In the genomic region with DNA sequence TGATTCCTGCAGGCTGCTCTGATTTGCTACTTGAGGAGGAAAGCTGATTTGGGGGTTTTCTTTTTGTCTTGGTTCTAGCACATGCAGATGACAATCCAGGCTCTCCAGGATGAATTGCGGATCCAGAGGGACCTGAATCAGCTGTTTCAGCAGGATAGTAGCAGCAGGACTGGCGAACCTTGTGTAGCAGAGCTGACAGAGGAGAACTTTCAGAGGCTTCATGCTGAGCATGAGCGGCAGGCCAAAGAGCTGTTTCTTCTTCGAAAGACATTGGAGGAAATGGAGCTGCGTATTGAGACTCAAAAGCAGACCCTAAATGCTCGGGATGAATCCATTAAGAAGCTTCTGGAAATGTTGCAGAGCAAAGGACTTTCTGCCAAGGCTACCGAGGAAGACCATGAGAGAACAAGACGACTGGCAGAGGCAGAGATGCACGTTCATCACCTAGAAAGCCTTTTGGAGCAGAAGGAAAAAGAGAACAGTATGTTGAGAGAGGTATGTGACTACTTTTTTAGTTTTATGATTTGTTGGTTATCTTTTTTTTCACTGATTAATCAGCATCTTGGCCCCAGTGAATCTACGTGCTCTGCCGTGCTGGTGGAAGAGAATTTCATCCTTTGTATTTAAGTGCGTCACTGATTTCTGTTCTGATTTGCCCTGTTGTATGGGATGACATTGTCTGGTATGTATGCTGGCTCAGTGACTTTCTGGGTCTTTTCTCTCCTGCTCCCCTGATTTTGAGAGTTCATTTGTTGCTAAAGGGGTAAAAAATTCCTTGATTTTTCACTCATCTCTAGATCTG, we compare ENCODE assay signal across 11 cellular contexts.
A peak's percentile ranks its signal among the peaks of the same experiment; 100 is the strongest.
DNase-seq lines count a peak whose midpoint lies in the region; ATAC-seq and TF ChIP-seq lines count a peak whose summit lies in the region.
"Had no signal": no experiment of that assay in that cellular context is flagged by ENCODE, and none has a peak within 500 bp of the region (broad histone marks: within the 10 kb centered on the region; RNA-seq: fewer than 3 reads in every experiment).

No MANE protein-coding gene starts in this region.

- H3K9me3 ChIP-seq in A673 (ENCODE audit: low read depth, low read length, poor library complexity, severe bottlenecking) (no peaks in the 10 kb centered on the region), endodermal cell (ENCODE audit: control insufficient read depth, low read length) (no peaks in the 10 kb centered on the region)

- H3K27ac ChIP-seq in A673 (ENCODE audit: low read depth, low read length, poor library complexity, severe bottlenecking), result peak overlapping the region; percentile 47
- peak overlapping the region; percentile 77 for H3K27ac ChIP-seq in endodermal cell (ENCODE audit: low read depth, low read length)
- H3K27ac ChIP-seq: BLaER1 treated with 17β-estradiol and CSF1 and Interleukin-3, amounts not matched to agents 10 nM and 100 nM had no signal

- CTCF ChIA-PET in A673 (lab: Charles Lee), result interaction anchor here (2.4 kb wide), 1 partner anchor 10 kb away, joined by 9 read pairs; no protein-coding TSS in a partner anchor

- BruUV-seq in A673 (replicated peaks; lab: Mats Ljungman, UMichigan), result no TSS peak

- H3K9ac ChIP-seq in endodermal cell (ENCODE audit: extremely low read depth, low read length, poor library complexity, severe bottlenecking), result no peak overlapping the region
- H3K9ac ChIP-seq: BLaER1 treated with 17β-estradiol and CSF1 and Interleukin-3, amounts not matched to agents 10 nM and 100 nM had no signal

- H3K27me3 ChIP-seq in A673 (replicated peaks; ENCODE audit: insufficient read depth, low read depth, low read length, poor library complexity) (no peaks in the 10 kb centered on the region), endodermal cell (ENCODE audit: control insufficient read depth, insufficient read depth, low read length, poor library complexity, severe bottlenecking) (no peaks in the 10 kb centered on the region)
- H3K27me3 ChIP-seq: BLaER1 treated with 17β-estradiol and CSF1 and Interleukin-3, amounts not matched to agents 10 nM and 100 nM had no signal

- intact Hi-C loops in A673 (cut with micrococcal nuclease; ENCODE audit: unreplicated experiment), result no loop called here

- H3K36me3 ChIP-seq in A673 (ENCODE audit: insufficient read depth, low read length, poor library complexity, severe bottlenecking) (no peaks in the 10 kb centered on the region), endodermal cell (ENCODE audit: control insufficient read depth, insufficient read depth, low read length) (no peaks in the 10 kb centered on the region)

- peak overlapping the region; percentile 28 for H3K27ac Mint-ChIP-seq in endodermal cell
- H3K27ac Mint-ChIP-seq in nephron, result peak overlapping the region; percentile 69 to 88 (median 76)
- H3K27ac Mint-ChIP-seq: activated T-cell treated with anti-CD3 and anti-CD28 coated beads, Interleukin-2, amount 50 U/mL, for 72 hours had no signal

- H3K4me1 ChIP-seq in A673 (ENCODE audit: insufficient read depth, low read length, poor library complexity, severe bottlenecking), result peaks cover 14% of the 10 kb centered on the region
- H3K4me1 ChIP-seq in endodermal cell (ENCODE audit: control insufficient read depth, insufficient read depth, low read length), result peaks cover 3% of the 10 kb centered on the region

- H3K27me3 Mint-ChIP-seq in endodermal cell (ENCODE audit: insufficient read depth) (no peaks in the 10 kb centered on the region), nephron (ENCODE audit: low read depth) (no peaks in the 10 kb centered on the region)

- no peak for TF ChIP-seq CTCF in A673 (conservative IDR thresholded peaks at IDR 0.05; ENCODE audit: low read depth, low read length)
- TF ChIP-seq CTCF in endodermal cell (conservative IDR thresholded peaks at IDR 0.05), result no peak
- TF ChIP-seq CTCF in nephron (IDR thresholded peaks at IDR 0.05; ENCODE audit: unreplicated experiment in 3 of 3), result no peak

- 43 to 61% methylated on average over 12 of the region's 12 CpGs for WGBS in endodermal cell (ENCODE audit: insufficient coverage in 1 of 2, insufficient read length in 1 of 2), 2 experiments

- H3K9me3 Mint-ChIP-seq in endodermal cell, result no peaks in the 10 kb centered on the region
- peaks cover 2% of the 10 kb centered on the region for H3K9me3 Mint-ChIP-seq in nephron

- no peak overlapping the region for H3K4me3 ChIP-seq in A673 (ENCODE audit: low read depth, low read length, poor library complexity, severe bottlenecking)
- no peak overlapping the region for H3K4me3 ChIP-seq in endodermal cell (ENCODE audit: low read length)
- H3K4me3 ChIP-seq: BLaER1 treated with 17β-estradiol and CSF1 and Interleukin-3, amounts not matched to agents 10 nM and 100 nM had no signal

- H3K36me3 Mint-ChIP-seq in endodermal cell (ENCODE audit: low read depth) (peaks cover 2% of the 10 kb centered on the region), nephron (ENCODE audit: low read depth) (peaks cover 4% of the 10 kb centered on the region)

- peak; percentile 29 for DNase-seq in A673 (ENCODE audit: low spot score)
- peak; percentile 73 for DNase-seq in NCI-H146 treated with DMSO at 0.1 percent for 48 hours (lab: John Stamatoyannopoulos, UW; ENCODE audit: unreplicated experiment)
- DNase-seq in endodermal cell, result peak; percentile 72
- no peak for DNase-seq in EL
- DNase-seq: activated T-cell treated with anti-CD3 and anti-CD28 coated beads, Interleukin-2, amount 50 U/mL, for 72 hours; foreskin melanocyte had no signal

- H3K4me3 Mint-ChIP-seq in endodermal cell (no peak overlapping the region), nephron (peak overlapping the region; percentile 22 to 71 (median 36))
- H3K4me3 Mint-ChIP-seq: activated T-cell treated with anti-CD3 and anti-CD28 coated beads, Interleukin-2, amount 50 U/mL, for 72 hours had no signal

- ATAC-seq in GM18520 (IDR thresholded peaks at IDR 0.05; ENCODE audit: unreplicated experiment) (no peak), GM18873 (IDR thresholded peaks at IDR 0.05; ENCODE audit: low FRiP score, unreplicated experiment) (no peak), HG03097 (IDR thresholded peaks at IDR 0.05; ENCODE audit: low FRiP score, unreplicated experiment) (no peak)
- ATAC-seq: activated T-cell treated with anti-CD3 and anti-CD28 coated beads, Interleukin-2, amount 50 U/mL, for 72 hours had no signal

- POLR2A ChIA-PET in A673 (lab: Charles Lee; ENCODE audit: low non-redundant PET), result no interaction called here

- H3K4me1 Mint-ChIP-seq in endodermal cell, result peaks cover 12% of the 10 kb centered on the region
- peaks cover 15% of the 10 kb centered on the region for H3K4me1 Mint-ChIP-seq in nephron
